In genomic region chr22:37130031-37130430, GRCh38 we compare ENCODE assay signal across 18 cellular contexts. TPM values are rescaled to one million over a fixed set of nuclear protein-coding genes. Genes with fewer than 3 reads are reported as not detected.
A peak's percentile ranks its signal among the peaks of the same experiment; 100 is the strongest.
DNase-seq lines count a peak whose midpoint lies in the region; ATAC-seq, FAIRE-seq and TF ChIP-seq lines count a peak whose summit lies in the region.
"Had no signal": no experiment of that assay in that cellular context is flagged by ENCODE, and none has a peak within 500 bp of the region (broad histone marks: within the 10 kb centered on the region; RNA-seq: fewer than 3 reads in every experiment).

No MANE protein-coding gene starts in this region.

- TF ChIP-seq CTCF in pancreas (IDR thresholded peaks at IDR 0.05) (no peak), tibial nerve (IDR thresholded peaks at IDR 0.05) (no peak), dorsolateral prefrontal cortex (IDR thresholded peaks at IDR 0.05 in 54 of 56, conservative IDR thresholded peaks at IDR 0.05 in 2 of 56; ENCODE audit: low read depth in 1 of 56, partially characterized antibody in 56 of 56) (no peak)

- H3K36me3 ChIP-seq in BLaER1 (no peaks in the 10 kb centered on the region), pancreas (no peaks in the 10 kb centered on the region), tibial nerve (no peaks in the 10 kb centered on the region)

- H3K27ac ChIP-seq in BLaER1 (peak overlapping the region; percentile 37; the same call in 1 of the 2 replicates), pancreas (no peak overlapping the region), tibial nerve (no peak overlapping the region), dorsolateral prefrontal cortex (no peak overlapping the region)
- H3K27ac ChIP-seq: 22Rv1 had no signal

- no peaks in the 10 kb centered on the region for H4K20me1 ChIP-seq in BLaER1

- no peaks in the 10 kb centered on the region for H3K9me3 ChIP-seq in BLaER1
- no peaks in the 10 kb centered on the region for H3K9me3 ChIP-seq in pancreas
- no peaks in the 10 kb centered on the region for H3K9me3 ChIP-seq in tibial nerve

- no peaks in the 10 kb centered on the region for H3K27me3 Mint-ChIP-seq in T-helper 1 cell treated with Interleukin-12 subunit alpha and Interleukin-12 subunit beta and Interleukin-4 antibody, amounts not matched to agents 30 μg/mL and 1 μg/mL, for 36 hours (ENCODE audit: low read depth)
- H3K27me3 Mint-ChIP-seq in activated T-helper 17 cell treated with anti-CD3 and anti-CD28 coated beads, Interleukin-2, amount 50 U/mL, for 72 hours, result no peaks in the 10 kb centered on the region
- peaks cover 22 to 36% (median 27%) of the 10 kb centered on the region in 3 donors for H3K27me3 Mint-ChIP-seq in immature natural killer cell (ENCODE audit: low read depth in 3 of 3)

- H3K9me3 Mint-ChIP-seq in T-helper 1 cell treated with Interleukin-12 subunit alpha and Interleukin-12 subunit beta and Interleukin-4 antibody, amounts not matched to agents 30 μg/mL and 1 μg/mL, for 36 hours, result no peaks in the 10 kb centered on the region
- no peaks in the 10 kb centered on the region for H3K9me3 Mint-ChIP-seq in activated T-helper 17 cell treated with anti-CD3 and anti-CD28 coated beads, Interleukin-2, amount 50 U/mL, for 72 hours
- H3K9me3 Mint-ChIP-seq in immature natural killer cell, result peaks cover 0 to 1% (median 0%) of the 10 kb centered on the region in 6 donors

- H3K27me3 ChIP-seq in BLaER1 (no peaks in the 10 kb centered on the region), pancreas (no peaks in the 10 kb centered on the region), tibial nerve (peaks cover 0 to 3% of the 10 kb centered on the region in 2 donors), dorsolateral prefrontal cortex (peaks cover 0 to 2% (median 0%) of the 10 kb centered on the region in 45 donors)

- H3K4me1 ChIP-seq in BLaER1, result peaks cover 50% of the 10 kb centered on the region
- no peaks in the 10 kb centered on the region for H3K4me1 ChIP-seq in pancreas
- H3K4me1 ChIP-seq in tibial nerve, result no peaks in the 10 kb centered on the region

- 76 to 85% methylated on average over 10 of the region's 10 CpGs for WGBS in pancreas, 2 donors
- whole genome bisulfite sequencing in tibial nerve, 2 donors, result 67 to 76% methylated on average over 9 to 10 of the region's 10 CpGs

- no peak for FAIRE-seq in pancreas (lab: Jason Lieb, UNC)
- FAIRE-seq: GM18507 had no signal

- peak overlapping the region; percentile 74 for H3K4me2 ChIP-seq in BLaER1

- ATAC-seq in activated T-helper 17 cell treated with anti-CD3 and anti-CD28 coated beads, Interleukin-2, amount 50 U/mL, for 72 hours (replicated peaks), result no peak
- no peak for ATAC-seq in pancreas
- ATAC-seq: HCT116 had no signal

- DNase-seq in T-helper 1 cell (no peak), immature natural killer cell (no peak), pancreas (no peak), tibial nerve (ENCODE audit: low spot score in 2 of 2) (no peak), dorsolateral prefrontal cortex (no peak)
- DNase-seq: C1 segment of cervical spinal cord, Karpas-422, MM.1S, NCI-H1105, NCI-H187, NCI-H774 had no signal

- no peak overlapping the region for H3K4me3 Mint-ChIP-seq in T-helper 1 cell treated with Interleukin-12 subunit alpha and Interleukin-12 subunit beta and Interleukin-4 antibody, amounts not matched to agents 30 μg/mL and 1 μg/mL, for 36 hours
- peak overlapping the region; percentile 13 for H3K4me3 Mint-ChIP-seq in activated T-helper 17 cell treated with anti-CD3 and anti-CD28 coated beads, Interleukin-2, amount 50 U/mL, for 72 hours
- H3K4me3 Mint-ChIP-seq in immature natural killer cell, result peak overlapping the region in 3 of 5 donors; percentile 19 to 48 (median 48)

- H3K27ac Mint-ChIP-seq in T-helper 1 cell treated with Interleukin-12 subunit alpha and Interleukin-12 subunit beta and Interleukin-4 antibody, amounts not matched to agents 30 μg/mL and 1 μg/mL, for 36 hours, result peak overlapping the region; percentile 14
- peak overlapping the region; percentile 66 for H3K27ac Mint-ChIP-seq in activated T-helper 17 cell treated with anti-CD3 and anti-CD28 coated beads, Interleukin-2, amount 50 U/mL, for 72 hours
- H3K27ac Mint-ChIP-seq in immature natural killer cell, result peak overlapping the region; percentile 79 to 95 (median 90)

- no peak overlapping the region for H3K9ac ChIP-seq in BLaER1

- H3K36me3 Mint-ChIP-seq in T-helper 1 cell treated with Interleukin-12 subunit alpha and Interleukin-12 subunit beta and Interleukin-4 antibody, amounts not matched to agents 30 μg/mL and 1 μg/mL, for 36 hours (ENCODE audit: low read depth), result peaks cover 46% of the 10 kb centered on the region
- peaks cover 100% of the 10 kb centered on the region for H3K36me3 Mint-ChIP-seq in activated T-helper 17 cell treated with anti-CD3 and anti-CD28 coated beads, Interleukin-2, amount 50 U/mL, for 72 hours (ENCODE audit: low read depth)
- H3K36me3 Mint-ChIP-seq in immature natural killer cell, result peaks cover 19 to 57% (median 19%) of the 10 kb centered on the region in 3 donors

- H3K4me3 ChIP-seq in BLaER1, result no peak overlapping the region
- H3K4me3 ChIP-seq in pancreas, result no peak overlapping the region
- no peak overlapping the region for H3K4me3 ChIP-seq in tibial nerve
- H3K4me3 ChIP-seq in dorsolateral prefrontal cortex, result no peak overlapping the region

- TF ChIP-seq POLR2A in tibial nerve (IDR thresholded peaks at IDR 0.05), result no peak

- no peak for TF ChIP-seq EP300 in tibial nerve (IDR thresholded peaks at IDR 0.05)

- intact Hi-C loops in pancreas (cut with DNase I), result no loop called here
- intact Hi-C loops in dorsolateral prefrontal cortex (cut with DNase I), result no loop called here

- peaks cover 24% of the 10 kb centered on the region for H3K4me1 Mint-ChIP-seq in T-helper 1 cell treated with Interleukin-12 subunit alpha and Interleukin-12 subunit beta and Interleukin-4 antibody, amounts not matched to agents 30 μg/mL and 1 μg/mL, for 36 hours (ENCODE audit: low read depth)
- peaks cover 37% of the 10 kb centered on the region for H3K4me1 Mint-ChIP-seq in activated T-helper 17 cell treated with anti-CD3 and anti-CD28 coated beads, Interleukin-2, amount 50 U/mL, for 72 hours
- H3K4me1 Mint-ChIP-seq in immature natural killer cell, result peaks cover 82 to 84% of the 10 kb centered on the region in 2 donors

RNA-seq across cellular contexts. Expression of gene IL2RB, which starts 19.7 kb away (rescaled TPM):
- 100 to 1,000 TPM; 425 to 498 TPM for total RNA-seq in activated T-helper 17 cell treated with anti-CD3 and anti-CD28 coated beads, Interleukin-2, amount 50 U/mL, for 72 hours
- polyA plus RNA-seq in immature natural killer cell (1,000 to 10,000 TPM in 1 of 3 donors, 100 to 1,000 TPM in 2; 863 to 2,762 (median 893) TPM), pancreas (under 1 TPM; 0.05 to 0.19 TPM)
- total RNA-seq in pancreas (under 1 TPM; 0.05 to 1.00 (median 0.58) TPM), tibial nerve (1 to 10 TPM in 2 of 4 donors, under 1 TPM in 1, not detected in 1; 0.22 to 2.7 (median 1.2) TPM), dorsolateral prefrontal cortex (1 to 10 TPM in 7 of 120 experiments, under 1 TPM in 58, not detected in 55; 0.10 to 1.6 (median 0.37) TPM)
- total RNA-seq: NCI-H460 had no signal

RNA-seq across cellular contexts. Expression of gene TMPRSS6, which starts 20.5 kb away (rescaled TPM):
- total RNA-seq in activated T-helper 17 cell treated with anti-CD3 and anti-CD28 coated beads, Interleukin-2, amount 50 U/mL, for 72 hours, result 100 to 1,000 TPM in 1 of 2 donors, 10 to 100 TPM in 1; 86.6 to 343 TPM
- polyA plus RNA-seq in immature natural killer cell (under 1 TPM in 2 of 3 donors, not detected in 1; 0.28 to 0.52 TPM), pancreas (1 to 10 TPM; 1.3 to 3.1 TPM)
- total RNA-seq in pancreas (1 to 10 TPM in 1 of 6 donors, under 1 TPM in 5; 0.13 to 1.0 (median 0.30) TPM), tibial nerve (not detected), dorsolateral prefrontal cortex (not detected)
- total RNA-seq: NCI-H460 had no signal

RNA-seq across cellular contexts. Expression of gene C1QTNF6, which starts 58.0 kb away (rescaled TPM):
- total RNA-seq in activated T-helper 17 cell treated with anti-CD3 and anti-CD28 coated beads, Interleukin-2, amount 50 U/mL, for 72 hours, result 10 to 100 TPM in 1 of 2 donors, 1 to 10 TPM in 1; 5.0 to 16.3 TPM
- polyA plus RNA-seq in immature natural killer cell (1 to 10 TPM in 2 of 3 donors, not detected in 1; 1.5 to 1.8 TPM), pancreas (10 to 100 TPM in 1 of 2 donors, 1 to 10 TPM in 1; 9.8 to 10.9 TPM)
- total RNA-seq in pancreas (1 to 10 TPM; 1.2 to 8.0 (median 2.1) TPM), tibial nerve (1 to 10 TPM; 2.6 to 3.9 (median 3.4) TPM), dorsolateral prefrontal cortex (10 to 100 TPM in 15 of 120 experiments, 1 to 10 TPM in 105; 2.4 to 17.3 (median 5.8) TPM)

Comparison
In these comparisons a context has a peak if more than half of its experiments do, and no peak if none do; other contexts are left out.
1. H3K27ac Mint-ChIP-seq: peak in every context shown above with its lines; median percentile 90 in immature natural killer cell; 66 in activated T-helper 17 cell treated with anti-CD3 and anti-CD28 coated beads, Interleukin-2, amount 50 U/mL, for 72 hours; 14 in T-helper 1 cell treated with Interleukin-12 subunit alpha and Interleukin-12 subunit beta and Interleukin-4 antibody, amounts not matched to agents 30 μg/mL and 1 μg/mL, for 36 hours.
2. RNA of gene IL2RB, which starts 19.7 kb away (total RNA-seq): 425 to 498 TPM in activated T-helper 17 cell treated with anti-CD3 and anti-CD28 coated beads, Interleukin-2, amount 50 U/mL, for 72 hours; 0.22 to 2.7 TPM in tibial nerve, 0.05 to 1.00 TPM in pancreas and 0.10 to 1.6 TPM in dorsolateral prefrontal cortex; every median in the first group is over 100 times any median in the second.
3. RNA of gene TMPRSS6, which starts 20.5 kb away (total RNA-seq): 86.6 to 343 TPM in activated T-helper 17 cell treated with anti-CD3 and anti-CD28 coated beads, Interleukin-2, amount 50 U/mL, for 72 hours; 0.13 to 1.0 TPM in pancreas, not detected in tibial nerve and not detected in dorsolateral prefrontal cortex; every median in the first group is over 10 times any median in the second.